Comparison of ENCODE assay signal across 9 cellular contexts in genomic region chr4:15784959-15785634, GRCh38. TPM values are rescaled to one million over a fixed set of nuclear protein-coding genes. Genes with fewer than 3 reads are reported as not detected.
A peak's percentile ranks its signal among the peaks of the same experiment; 100 is the strongest.
DNase-seq lines count a peak whose midpoint lies in the region; ATAC-seq and TF ChIP-seq lines count a peak whose summit lies in the region.
"Had no signal": no experiment of that assay in that cellular context is flagged by ENCODE, and none has a peak within 500 bp of the region (broad histone marks: within the 10 kb centered on the region; RNA-seq: fewer than 3 reads in every experiment).

No MANE protein-coding gene starts in this region.

- CTCF ChIA-PET in naive thymus-derived CD4-positive, alpha-beta T cell (lab: Charles Lee), result interaction anchor here (0.6 to 0.7 kb wide), 2 partner anchors 43 to 504 kb away, joined by 3 to 6 read pairs; no protein-coding TSS in a partner anchor

- H3K4me1 Mint-ChIP-seq in naive thymus-derived CD4-positive, alpha-beta T cell, result peaks cover 34 to 86% (median 75%) of the 10 kb centered on the region in 7 donors

- peaks cover 0 to 2% (median 0%) of the 10 kb centered on the region in 11 donors for H3K9me3 Mint-ChIP-seq in naive thymus-derived CD4-positive, alpha-beta T cell

- in situ Hi-C loops in ACHN (cut with HindIII; ENCODE audit: low pct_ligation_motif_present, low pct_unique_long_range_greater_than_20kb, low sequenced_read_pairs), result no loop called here

- ATAC-seq in GM21825 (IDR thresholded peaks at IDR 0.05; ENCODE audit: unreplicated experiment), result peak; percentile 89
- peak; percentile 80 for ATAC-seq in HG03432 (IDR thresholded peaks at IDR 0.05; ENCODE audit: unreplicated experiment)
- no peak for ATAC-seq in naive thymus-derived CD4-positive, alpha-beta T cell

- POLR2A ChIA-PET in naive thymus-derived CD4-positive, alpha-beta T cell (lab: Charles Lee), result interaction anchor here (0.7 kb wide), 1 partner anchor 380 kb away, joined by 3 read pairs; no protein-coding TSS in a partner anchor

- peaks cover 0 to 4% (median 0%) of the 10 kb centered on the region in 3 experiments for H3K36me3 ChIP-seq in naive thymus-derived CD4-positive, alpha-beta T cell (ENCODE audit: control insufficient read depth in 2 of 3, insufficient read depth in 3 of 3, low read length in 3 of 3)
- H3K36me3 ChIP-seq in MG63, result no peaks in the 10 kb centered on the region
- H3K36me3 ChIP-seq: sigmoid colon had no signal

- H3K4me1 ChIP-seq in naive thymus-derived CD4-positive, alpha-beta T cell (ENCODE audit: control insufficient read depth in 2 of 2, insufficient read depth in 2 of 2, low read length in 2 of 2), result peaks cover 1 to 15% of the 10 kb centered on the region in 2 donors

- peak overlapping the region in 6 of 9 donors; percentile 40 to 84 (median 64) for H3K27ac Mint-ChIP-seq in naive thymus-derived CD4-positive, alpha-beta T cell

- H3K4me3 Mint-ChIP-seq in naive thymus-derived CD4-positive, alpha-beta T cell, result peak overlapping the region in 3 of 10 donors; percentile 3 to 33 (median 29)

- H3K27ac ChIP-seq in naive thymus-derived CD4-positive, alpha-beta T cell (ENCODE audit: low read depth, low read length), result no peak overlapping the region
- H3K27ac ChIP-seq: sigmoid colon had no signal

- no peak for DNase-seq in naive thymus-derived CD4-positive, alpha-beta T cell
- DNase-seq in MG63, result no peak
- no peak for DNase-seq in SHP77 treated with DMSO at 0.1 percent for 48 hours (lab: John Stamatoyannopoulos, UW)
- no peak for DNase-seq in ACHN
- DNase-seq: activated T-cell treated with anti-CD3 and anti-CD28 coated beads, Interleukin-2, amount 50 U/mL, for 1 hour; sigmoid colon had no signal

- no peaks in the 10 kb centered on the region for H3K27me3 ChIP-seq in naive thymus-derived CD4-positive, alpha-beta T cell (ENCODE audit: control insufficient read depth in 2 of 2, insufficient read depth in 2 of 2, low read length in 2 of 2)
- peaks cover 4% of the 10 kb centered on the region; the same call in 1 of the 2 replicates for H3K27me3 ChIP-seq in MG63
- H3K27me3 ChIP-seq: sigmoid colon had no signal

- H3K9me3 ChIP-seq in naive thymus-derived CD4-positive, alpha-beta T cell (ENCODE audit: control insufficient read depth in 2 of 3, low read length in 3 of 3), result no peaks in the 10 kb centered on the region
- no peaks in the 10 kb centered on the region for H3K9me3 ChIP-seq in MG63
- H3K9me3 ChIP-seq: sigmoid colon had no signal

- intact Hi-C loops in naive thymus-derived CD4-positive, alpha-beta T cell (cut with micrococcal nuclease), result no loop called here

- peaks cover 9 to 77% (median 57%) of the 10 kb centered on the region in 5 donors for H3K36me3 Mint-ChIP-seq in naive thymus-derived CD4-positive, alpha-beta T cell

- peak; percentile 34 for TF ChIP-seq POLR2A in GM19099 (IDR thresholded peaks at IDR 0.05; ENCODE audit: extremely low read depth, insufficient read length, low read depth)

- no peak overlapping the region for H3K4me3 ChIP-seq in naive thymus-derived CD4-positive, alpha-beta T cell (ENCODE audit: low read length)
- no peak overlapping the region for H3K4me3 ChIP-seq in MG63
- H3K4me3 ChIP-seq: sigmoid colon had no signal

- H3K27me3 Mint-ChIP-seq in naive thymus-derived CD4-positive, alpha-beta T cell, result no peaks in the 10 kb centered on the region

RNA-seq across cellular contexts. Expression of gene CD38, which starts 7.0 kb away (rescaled TPM):
- total RNA-seq in naive thymus-derived CD4-positive, alpha-beta T cell, result 100 to 1,000 TPM in 1 of 5 experiments, 10 to 100 TPM in 2, 1 to 10 TPM in 2; 5.6 to 189 (median 14.3) TPM
- polyA plus RNA-seq in naive thymus-derived CD4-positive, alpha-beta T cell, result 10 to 100 TPM; 13.9 to 14.0 TPM
- total RNA-seq in MG63 (2014; rRNA removed; shearing (Covaris generic); ENCODE audit: low replicate concordance), result not detected in 2 replicates
